10 cellular contexts compared by ENCODE assay signal in genomic region chr2:28340312-28341202, GRCh38. TPM values are rescaled to one million over a fixed set of nuclear protein-coding genes. Genes with fewer than 3 reads are reported as not detected.
DNase-seq lines count a peak whose midpoint lies in the region; TF ChIP-seq lines count a peak whose summit lies in the region.
"Had no signal": no experiment of that assay in that cellular context is flagged by ENCODE, and none has a peak within 500 bp of the region (broad histone marks: within the 10 kb centered on the region; RNA-seq: fewer than 3 reads in every experiment).

No MANE protein-coding gene starts in this region.

- H3K27me3 ChIP-seq in SJSA1 (replicated peaks) (no peaks in the 10 kb centered on the region), skeletal muscle tissue (ENCODE audit: control insufficient read depth in 3 of 3, insufficient read depth in 3 of 3, low read length in 3 of 3) (no peaks in the 10 kb centered on the region)

- H3K9ac ChIP-seq in skeletal muscle tissue (ENCODE audit: low read depth in 1 of 3, low read length in 3 of 3) = no peak overlapping the region

- peaks cover 7% of the 10 kb centered on the region for H3K36me3 Mint-ChIP-seq in type B pancreatic cell

- H3K4me3 ChIP-seq in SJSA1 (no peak overlapping the region), fibroblast of villous mesenchyme (ENCODE audit: low read depth, low read length) (no peak overlapping the region), skeletal muscle tissue (ENCODE audit: low read length in 3 of 3) (no peak overlapping the region)

- H3K9me3 ChIP-seq in SJSA1 (replicated peaks) = no peaks in the 10 kb centered on the region
- no peaks in the 10 kb centered on the region for H3K9me3 ChIP-seq in skeletal muscle tissue (ENCODE audit: control insufficient read depth in 3 of 3, low read length in 3 of 3)

- peak; percentile 12 for TF ChIP-seq CTCF in GM12873 (IDR thresholded peaks at IDR 0.05; ENCODE audit: insufficient read depth, low read depth, low read length, missing control alignments)
- peak; percentile 22 for TF ChIP-seq CTCF in fibroblast of villous mesenchyme (IDR thresholded peaks at IDR 0.05; ENCODE audit: insufficient read depth, low read depth, low read length)
- no peak for TF ChIP-seq CTCF in type B pancreatic cell (conservative IDR thresholded peaks at IDR 0.05)

- DNase-seq in SJSA1 (ENCODE audit: low read depth in 1 of 2, low spot score in 2 of 2) = no peak
- no peak for DNase-seq in fibroblast of villous mesenchyme (ENCODE audit: low read depth)
- DNase-seq in NCI-H1105 (lab: John Stamatoyannopoulos, UW) = no peak
- DNase-seq in type B pancreatic cell (ENCODE audit: extremely low spot score, unreplicated experiment) = no peak
- no peak for DNase-seq in NCI-H748 (lab: John Stamatoyannopoulos, UW; ENCODE audit: unreplicated experiment)
- DNase-seq: activated CD4-positive, alpha-beta T cell treated with anti-CD3 and anti-CD28 coated beads, Interleukin-2, amount 50 U/mL, for 1 hour; stimulated activated naive CD8-positive, alpha-beta T cell treated with anti-CD3 and anti-CD28 coated beads, Interleukin-15, amount 100 ng/mL, for 72 hours had no signal

- H3K27ac ChIP-seq in SJSA1 (peak overlapping the region; percentile 92), skeletal muscle tissue (ENCODE audit: low read depth, low read length) (peak overlapping the region; percentile 88)

- H3K4me3 Mint-ChIP-seq in type B pancreatic cell = no peak overlapping the region
- H3K4me3 Mint-ChIP-seq: activated T-helper 17 cell treated with anti-CD3 and anti-CD28 coated beads, Interleukin-2, amount 50 U/mL, for 72 hours; stimulated activated naive CD8-positive, alpha-beta T cell treated with anti-CD3 and anti-CD28 coated beads, Interleukin-15, amount 100 ng/mL, for 72 hours had no signal

- H3K4me1 Mint-ChIP-seq in type B pancreatic cell (ENCODE audit: unreplicated experiment) = peaks cover 50% of the 10 kb centered on the region
- H3K4me1 Mint-ChIP-seq: stimulated activated naive CD8-positive, alpha-beta T cell treated with anti-CD3 and anti-CD28 coated beads, Interleukin-15, amount 100 ng/mL, for 72 hours had no signal

- no peaks in the 10 kb centered on the region for H3K9me3 Mint-ChIP-seq in type B pancreatic cell
- H3K9me3 Mint-ChIP-seq: activated T-helper 17 cell treated with anti-CD3 and anti-CD28 coated beads, Interleukin-2, amount 50 U/mL, for 72 hours; stimulated activated naive CD8-positive, alpha-beta T cell treated with anti-CD3 and anti-CD28 coated beads, Interleukin-15, amount 100 ng/mL, for 72 hours had no signal

- no peak overlapping the region for H3K27ac Mint-ChIP-seq in type B pancreatic cell

- H3K27me3 Mint-ChIP-seq in type B pancreatic cell = no peaks in the 10 kb centered on the region
- H3K27me3 Mint-ChIP-seq: activated T-helper 17 cell treated with anti-CD3 and anti-CD28 coated beads, Interleukin-2, amount 50 U/mL, for 72 hours; stimulated activated naive CD8-positive, alpha-beta T cell treated with anti-CD3 and anti-CD28 coated beads, Interleukin-15, amount 100 ng/mL, for 72 hours had no signal

- H3K4me1 ChIP-seq in SJSA1 (replicated peaks) (peaks cover 68% of the 10 kb centered on the region), skeletal muscle tissue (ENCODE audit: control insufficient read depth in 3 of 3, insufficient read depth in 3 of 3, low read length in 3 of 3) (peaks cover 50 to 81% (median 73%) of the 10 kb centered on the region in 3 donors)

- H3K36me3 ChIP-seq in SJSA1 (no peaks in the 10 kb centered on the region), skeletal muscle tissue (ENCODE audit: control insufficient read depth in 3 of 3, insufficient read depth in 3 of 3, low read length in 3 of 3) (no peaks in the 10 kb centered on the region)

RNA-seq across cellular contexts. Expression of gene FOSL2, which starts 52.1 kb away (rescaled TPM):
- total RNA-seq in SJSA1 (2014; rRNA removed; shearing (Covaris generic)) = 28.8 and 44.7 TPM in 2 replicates
- 42.5 and 81.6 TPM in 2 replicates for total RNA-seq in fibroblast of villous mesenchyme
- 10.4 TPM for total RNA-seq in skeletal muscle tissue
- 42.1 and 100 TPM in 2 replicates for total RNA-seq in type B pancreatic cell (ENCODE audit: low replicate concordance)
